2 cellular contexts compared by ENCODE assay signal in genomic region chr22:29788339-29789279, GRCh38.
TF ChIP-seq lines count a peak whose summit lies in the region.

No MANE protein-coding gene starts in this region.

TF ChIP-seq in HCT116, 20 proteins besides CTCF, POLR2A, EP300 and RAD21:
- no peak for TF ChIP-seq JUND (IDR thresholded peaks at IDR 0.05)
- TF ChIP-seq YY1 (IDR thresholded peaks at IDR 0.05; ENCODE audit: extremely low read depth, insufficient replicate concordance, low read depth, low read length), result no peak
- TF ChIP-seq EZH2 (IDR thresholded peaks at IDR 0.05), result no peak
- TF ChIP-seq SP1 (IDR thresholded peaks at IDR 0.05; ENCODE audit: low read depth), result no peak
- TF ChIP-seq POLR2AphosphoS5 (IDR thresholded peaks at IDR 0.05; ENCODE audit: low read depth, low read length), result no peak
- TF ChIP-seq EZH2phosphoT487 (IDR thresholded peaks at IDR 0.05; ENCODE audit: borderline replicate concordance), result no peak
- no peak for TF ChIP-seq EGR1 (IDR thresholded peaks at IDR 0.05; ENCODE audit: low read depth)
- TF ChIP-seq ELF1 (IDR thresholded peaks at IDR 0.05; ENCODE audit: borderline replicate concordance, low read depth), result no peak
- no peak for TF ChIP-seq SRF (IDR thresholded peaks at IDR 0.05; ENCODE audit: low read depth)

TF ChIP-seq in K562, 482 proteins besides CTCF, POLR2A, EP300 and RAD21:
- TF ChIP-seq FOS (IDR thresholded peaks at IDR 0.05; ENCODE audit: extremely low read depth, insufficient read length), result no peak
- TF ChIP-seq, protein P1, sequence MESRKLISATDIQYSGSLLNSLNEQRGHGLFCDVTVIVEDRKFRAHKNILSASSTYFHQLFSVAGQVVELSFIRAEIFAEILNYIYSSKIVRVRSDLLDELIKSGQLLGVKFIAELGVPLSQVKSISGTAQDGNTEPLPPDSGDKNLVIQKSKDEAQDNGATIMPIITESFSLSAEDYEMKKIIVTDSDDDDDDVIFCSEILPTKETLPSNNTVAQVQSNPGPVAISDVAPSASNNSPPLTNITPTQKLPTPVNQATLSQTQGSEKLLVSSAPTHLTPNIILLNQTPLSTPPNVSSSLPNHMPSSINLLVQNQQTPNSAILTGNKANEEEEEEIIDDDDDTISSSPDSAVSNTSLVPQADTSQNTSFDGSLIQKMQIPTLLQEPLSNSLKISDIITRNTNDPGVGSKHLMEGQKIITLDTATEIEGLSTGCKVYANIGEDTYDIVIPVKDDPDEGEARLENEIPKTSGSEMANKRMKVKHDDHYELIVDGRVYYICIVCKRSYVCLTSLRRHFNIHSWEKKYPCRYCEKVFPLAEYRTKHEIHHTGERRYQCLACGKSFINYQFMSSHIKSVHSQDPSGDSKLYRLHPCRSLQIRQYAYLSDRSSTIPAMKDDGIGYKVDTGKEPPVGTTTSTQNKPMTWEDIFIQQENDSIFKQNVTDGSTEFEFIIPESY (CRISPR knock-in tag; IDR thresholded peaks at IDR 0.05), result peak; percentile 60; the same call in 1 of the 2 replicates
TF ChIP-seq in K562: peak in this region for 1.
